8 cellular contexts compared by ENCODE assay signal in genomic region chr1:183417691-183418491, GRCh38. TPM values are rescaled to one million over a fixed set of nuclear protein-coding genes. Genes with fewer than 3 reads are reported as not detected.
A peak's percentile ranks its signal among the peaks of the same experiment; 100 is the strongest.
DNase-seq lines count a peak whose midpoint lies in the region; ATAC-seq and TF ChIP-seq lines count a peak whose summit lies in the region.

NMNAT2 (minus strand) TSS chr1:183418380; CDS start chr1:183418267, 113 bp downstream.

- no peak for ATAC-seq in GM19467 (IDR thresholded peaks at IDR 0.05; ENCODE audit: unreplicated experiment)
- ATAC-seq in HG03039 (IDR thresholded peaks at IDR 0.05; ENCODE audit: unreplicated experiment): no peak

- peak; percentile 48 for TF ChIP-seq RAD21 in neural cell (conservative IDR thresholded peaks at IDR 0.05)

- H2AFZ ChIP-seq in neural cell (ENCODE audit: low read depth, low read length): peak within 1 kb of the TSS; percentile 90

- H3K27ac ChIP-seq in SK-N-MC: no peak within 1 kb of the TSS
- peak within 1 kb of the TSS; percentile 98 for H3K27ac ChIP-seq in neural cell (ENCODE audit: low read length)
- no peak within 1 kb of the TSS for H3K27ac ChIP-seq in uterus

- peaks cover 51% of the 10 kb centered on the region for H3K27me3 Mint-ChIP-seq in activated naive CD4-positive, alpha-beta T cell treated with anti-CD3 and anti-CD28 coated beads for 36 hours (ENCODE audit: low read depth)

- peaks cover 40% of the 10 kb centered on the region for H3K79me2 ChIP-seq in neural cell (replicated peaks; ENCODE audit: insufficient read depth, low read length)

- H3K9me2 ChIP-seq in neural cell (ENCODE audit: insufficient read depth, low read length): no peaks in the 10 kb centered on the region

- no peak for TF ChIP-seq CTCF in neural cell (IDR thresholded peaks at IDR 0.05; ENCODE audit: poor library complexity, severe bottlenecking)
- no peak for TF ChIP-seq CTCF in uterus (IDR thresholded peaks at IDR 0.05)

- intact Hi-C loops in activated naive CD4-positive, alpha-beta T cell treated with anti-CD3 and anti-CD28 coated beads for 36 hours (cut with micrococcal nuclease): no loop called here
- intact Hi-C loops in uterus (cut with DNase I; ENCODE audit: low total_unique reads): no loop called here

- no peaks in the 10 kb centered on the region for H3K9me3 Mint-ChIP-seq in activated naive CD4-positive, alpha-beta T cell treated with anti-CD3 and anti-CD28 coated beads for 36 hours

- H3K27ac Mint-ChIP-seq in activated naive CD4-positive, alpha-beta T cell treated with anti-CD3 and anti-CD28 coated beads for 36 hours: no peak within 1 kb of the TSS

- peak within 1 kb of the TSS; percentile 71 for H3K4me2 ChIP-seq in neural cell (ENCODE audit: low read length)

- H4K20me1 ChIP-seq in neural cell (ENCODE audit: insufficient read depth): peaks cover 7% of the 10 kb centered on the region

- H3K36me3 ChIP-seq in SK-N-MC (ENCODE audit: insufficient read depth, low read length): no peaks in the 10 kb centered on the region
- no peaks in the 10 kb centered on the region for H3K36me3 ChIP-seq in neural cell (ENCODE audit: insufficient read depth, low read length)
- no peaks in the 10 kb centered on the region for H3K36me3 ChIP-seq in uterus

- H3F3A ChIP-seq in neural cell (ENCODE audit: insufficient read depth, low read length, poor library complexity, severe bottlenecking): peaks cover 4% of the 10 kb centered on the region

- H3K36me3 Mint-ChIP-seq in activated naive CD4-positive, alpha-beta T cell treated with anti-CD3 and anti-CD28 coated beads for 36 hours (ENCODE audit: low read depth): no peaks in the 10 kb centered on the region

- peak within 1 kb of the TSS; percentile 54 for H3K4me3 Mint-ChIP-seq in activated naive CD4-positive, alpha-beta T cell treated with anti-CD3 and anti-CD28 coated beads for 36 hours

- H3K27me3 ChIP-seq in neural cell (ENCODE audit: insufficient read depth, low read depth, low read length): no peaks in the 10 kb centered on the region
- no peaks in the 10 kb centered on the region for H3K27me3 ChIP-seq in uterus

- DNase-seq in activated naive CD4-positive, alpha-beta T cell treated with anti-CD3 and anti-CD28 coated beads for 36 hours: no peak
- DNase-seq in activated naive CD4-positive, alpha-beta T cell (lab: John Stamatoyannopoulos, UW): no peak
- DNase-seq in SK-N-MC (ENCODE audit: low read depth, low spot score): no peak
- DNase-seq in fibroblast of peridontal ligament (ENCODE audit: extremely low read depth): peak; percentile 14
- DNase-seq in uterus: no peak

- CTCF ChIA-PET in activated naive CD4-positive, alpha-beta T cell treated with anti-CD3 and anti-CD28 coated beads for 36 hours (lab: Charles Lee): interaction anchor here (0.7 kb wide), 1 partner anchor 843 kb away, joined by 3 read pairs; no protein-coding TSS in a partner anchor

- no peaks in the 10 kb centered on the region for H3K9me3 ChIP-seq in SK-N-MC (ENCODE audit: low read depth, low read length)
- H3K9me3 ChIP-seq in neural cell (ENCODE audit: low read length): no peaks in the 10 kb centered on the region
- no peaks in the 10 kb centered on the region for H3K9me3 ChIP-seq in uterus

- H3K4me1 ChIP-seq in uterus: peaks cover 0 to 14% of the 10 kb centered on the region in 2 donors

- H3K4me3 ChIP-seq in SK-N-MC (peak within 1 kb of the TSS; percentile 71), neural cell (ENCODE audit: low read length) (peak within 1 kb of the TSS; percentile 90), uterus (peak within 1 kb of the TSS in 1 of 2 donors; percentile 15)

- peaks cover 23% of the 10 kb centered on the region for H3K4me1 Mint-ChIP-seq in activated naive CD4-positive, alpha-beta T cell treated with anti-CD3 and anti-CD28 coated beads for 36 hours (ENCODE audit: low read depth)

- TF ChIP-seq EP300 in neural cell (conservative IDR thresholded peaks at IDR 0.05; ENCODE audit: poor library complexity, severe bottlenecking): no peak

- H3K9ac ChIP-seq in SK-N-MC (ENCODE audit: insufficient read length): no peak within 1 kb of the TSS
- H3K9ac ChIP-seq in neural cell (ENCODE audit: low read length): peak within 1 kb of the TSS; percentile 97

- no peak for TF ChIP-seq POLR2A in uterus (IDR thresholded peaks at IDR 0.05)

TF ChIP-seq in neural cell, 6 proteins besides CTCF, POLR2A, EP300 and RAD21:
- peak; percentile 52 for TF ChIP-seq SMC3 (conservative IDR thresholded peaks at IDR 0.05; ENCODE audit: poor library complexity)
- TF ChIP-seq REST (IDR thresholded peaks at IDR 0.05; ENCODE audit: borderline replicate concordance): peak; percentile 90
- TF ChIP-seq TAF1 (IDR thresholded peaks at IDR 0.05; ENCODE audit: low read depth): peak; percentile 75
- no peak for TF ChIP-seq EZH2 (IDR thresholded peaks at IDR 0.05; ENCODE audit: borderline replicate concordance, insufficient read depth, low read length, poor library complexity, severe bottlenecking)
- peak; percentile 69 for TF ChIP-seq MXI1 (conservative IDR thresholded peaks at IDR 0.05; ENCODE audit: poor library complexity, severe bottlenecking)
- TF ChIP-seq POLR2AphosphoS5 (IDR thresholded peaks at IDR 0.05): peak; percentile 97

RNA-seq across cellular contexts. Expression of gene NMNAT2, which starts in this region (rescaled TPM):
- not detected for total RNA-seq in activated naive CD4-positive, alpha-beta T cell treated with anti-CD3 and anti-CD28 coated beads for 36 hours
- polyA plus RNA-seq in neural cell: 43.8 and 50.2 TPM in 2 replicates
- polyA minus RNA-seq in neural cell: 90.3 and 99.2 TPM in 2 replicates
- 1 to 10 TPM in 2 of 4 donors, under 1 TPM in 1, not detected in 1; 0.85 to 2.8 (median 1.5) TPM for total RNA-seq in uterus
